In genomic region chr2:46798041-46798440, GRCh38 we compare ENCODE assay signal across 18 cellular contexts.
DNase-seq lines count a peak whose midpoint lies in the region.
"Had no signal": no experiment of that assay in that cellular context is flagged by ENCODE, and none has a peak within 500 bp of the region (broad histone marks: within the 10 kb centered on the region; RNA-seq: fewer than 3 reads in every experiment).

No MANE protein-coding gene starts in this region.

- no peaks in the 10 kb centered on the region for H3K4me1 Mint-ChIP-seq in activated CD4-positive, alpha-beta memory T cell treated with anti-CD3 and anti-CD28 coated beads for 36 hours (ENCODE audit: low read depth)

- H3K27me3 Mint-ChIP-seq in activated CD4-positive, alpha-beta memory T cell treated with anti-CD3 and anti-CD28 coated beads for 36 hours = peaks cover 4% of the 10 kb centered on the region

- intact Hi-C loops in activated CD4-positive, alpha-beta memory T cell treated with anti-CD3 and anti-CD28 coated beads for 36 hours (cut with micrococcal nuclease) = no loop called here

- no peak overlapping the region for H3K4me3 Mint-ChIP-seq in activated CD4-positive, alpha-beta memory T cell treated with anti-CD3 and anti-CD28 coated beads for 36 hours

- H3K4me3 ChIP-seq in SJCRH30 = no peak overlapping the region
- H3K4me3 ChIP-seq: K562 had no signal

- H3K9me3 ChIP-seq in SJCRH30 (replicated peaks) = no peaks in the 10 kb centered on the region
- H3K9me3 ChIP-seq: BE2C had no signal

- H3K9me3 Mint-ChIP-seq in activated CD4-positive, alpha-beta memory T cell treated with anti-CD3 and anti-CD28 coated beads for 36 hours = peaks cover 6% of the 10 kb centered on the region

- no peak overlapping the region for H3K27ac Mint-ChIP-seq in activated CD4-positive, alpha-beta memory T cell treated with anti-CD3 and anti-CD28 coated beads for 36 hours

- no peaks in the 10 kb centered on the region for H3K36me3 Mint-ChIP-seq in activated CD4-positive, alpha-beta memory T cell treated with anti-CD3 and anti-CD28 coated beads for 36 hours

- H3K4me1 ChIP-seq in SJCRH30 = peaks cover 19% of the 10 kb centered on the region
- H3K4me1 ChIP-seq: BE2C had no signal

- peak; percentile 33 for DNase-seq in HCEC 1CT
- DNase-seq in SJCRH30 = no peak
- peak; percentile 39 for DNase-seq in kidney tubule cell (ENCODE audit: low spot score)
- DNase-seq in activated CD4-positive, alpha-beta T cell treated with anti-CD3 and anti-CD28 coated beads for 48 hours = no peak
- DNase-seq in LoVo (ENCODE audit: low spot score) = no peak
- no peak for DNase-seq in activated CD4-positive, alpha-beta memory T cell treated with anti-CD3 and anti-CD28 coated beads for 36 hours
- DNase-seq in inferior parietal cortex (ENCODE audit: extremely low spot score) = no peak
- DNase-seq: BE2C, DMS153, H7, NCI-H1092, NCI-H1694, NCI-H2107, NCI-H345, NCI-H526 treated with DMSO at 0.1 percent for 48 hours, OCI-M1 had no signal

- peak overlapping the region; percentile 75; the same call in 1 of the 2 replicates for H3K27ac ChIP-seq in SJCRH30
- H3K27ac ChIP-seq: RWPE1 had no signal

- H3K36me3 ChIP-seq in SJCRH30 = no peaks in the 10 kb centered on the region
- H3K36me3 ChIP-seq: BE2C had no signal

- CTCF ChIA-PET in activated CD4-positive, alpha-beta memory T cell treated with anti-CD3 and anti-CD28 coated beads for 36 hours (lab: Charles Lee) = interaction anchor here (1.0 kb wide), 1 partner anchor 21 kb away, joined by 3 read pairs; no protein-coding TSS in a partner anchor

- no peaks in the 10 kb centered on the region for H3K27me3 ChIP-seq in SJCRH30

- POLR2A ChIA-PET in activated CD4-positive, alpha-beta memory T cell treated with anti-CD3 and anti-CD28 coated beads for 36 hours (lab: Charles Lee) = no interaction called here

Comparison
In these comparisons a context has a peak if more than half of its experiments do, and no peak if none do; other contexts are left out.
1. DNase-seq: peak in HCEC 1CT (single experiment) and kidney tubule cell (single experiment); none in SJCRH30 (0 of 2), activated CD4-positive, alpha-beta T cell treated with anti-CD3 and anti-CD28 coated beads for 48 hours (single experiment), LoVo (single experiment), activated CD4-positive, alpha-beta memory T cell treated with anti-CD3 and anti-CD28 coated beads for 36 hours (single experiment) and inferior parietal cortex (single experiment).